Comparison of ENCODE assay signal across 13 cellular contexts in the genomic region with DNA sequence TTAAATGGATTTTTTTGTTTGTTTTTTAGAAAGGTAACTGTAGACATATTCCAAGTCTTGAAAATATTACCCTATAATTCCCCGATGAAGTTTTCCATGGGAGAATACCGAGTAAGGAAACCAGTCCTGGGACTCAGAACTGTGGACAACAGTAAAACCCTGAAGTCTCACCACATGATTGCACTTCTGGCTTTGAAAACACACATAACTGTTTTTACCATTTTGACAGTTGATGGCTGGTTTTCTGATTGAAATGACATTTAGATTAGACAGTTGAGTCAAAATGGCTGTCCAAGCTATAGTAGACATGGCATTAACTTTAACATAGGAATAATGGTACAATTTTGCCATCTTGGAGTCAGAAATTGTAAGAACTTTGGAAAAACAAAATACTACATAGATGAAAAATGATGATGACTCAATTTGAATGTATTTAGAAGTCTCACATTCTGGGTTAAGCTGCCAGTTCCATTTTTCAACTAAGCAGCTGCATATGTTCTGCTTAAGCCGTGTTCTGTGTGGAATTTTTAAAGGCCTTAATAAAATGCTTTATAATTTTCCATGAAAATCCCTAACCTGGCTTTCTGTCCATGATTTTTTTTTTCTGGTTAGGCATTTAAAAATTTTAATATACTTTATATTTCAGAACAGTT. TPM values are rescaled to one million over a fixed set of nuclear protein-coding genes. Genes with fewer than 3 reads are reported as not detected.
DNase-seq lines count a peak whose midpoint lies in the region; ATAC-seq and TF ChIP-seq lines count a peak whose summit lies in the region.
"Had no signal": no experiment of that assay in that cellular context is flagged by ENCODE, and none has a peak within 500 bp of the region (broad histone marks: within the 10 kb centered on the region; RNA-seq: fewer than 3 reads in every experiment).

No MANE protein-coding gene starts in this region.

- H3K27ac Mint-ChIP-seq in CD4-positive, CD25-positive, alpha-beta regulatory T cell: peak overlapping the region; percentile 92 to 99 (median 92)
- H3K27ac Mint-ChIP-seq in natural killer cell treated with Interleukin-12 subunit alpha and Interleukin-12 subunit beta and Interleukin-15 and Interleukin-18, amount 100 ng/mL, for 72 hours: peak overlapping the region; percentile 96 to 100
- no peak overlapping the region for H3K27ac Mint-ChIP-seq in progenitor cell of endocrine pancreas

- no peaks in the 10 kb centered on the region for H3K9me3 ChIP-seq in CD4-positive, CD25-positive, alpha-beta regulatory T cell (ENCODE audit: control insufficient read depth in 2 of 2, low read length in 2 of 2)
- H3K9me3 ChIP-seq in KOPT-K1 (ENCODE audit: insufficient read depth, low read length, poor library complexity, severe bottlenecking) (no peaks in the 10 kb centered on the region), WERI-Rb-1 (ENCODE audit: severe bottlenecking) (no peaks in the 10 kb centered on the region)

- peaks cover 52% of the 10 kb centered on the region for H3K4me1 ChIP-seq in CD4-positive, CD25-positive, alpha-beta regulatory T cell (ENCODE audit: control insufficient read depth, insufficient read depth, low read length, poor library complexity, severe bottlenecking)

- peak overlapping the region; percentile 95 for H3K4me3 ChIP-seq in CD4-positive, CD25-positive, alpha-beta regulatory T cell (ENCODE audit: low read depth, low read length)
- H3K4me3 ChIP-seq in astrocyte of the cerebellum (ENCODE audit: low read depth, low read length) (no peak overlapping the region), WERI-Rb-1 (ENCODE audit: low read depth, low read length) (no peak overlapping the region)
- H3K4me3 ChIP-seq: cardiac muscle cell had no signal

- H3K4me3 Mint-ChIP-seq in CD4-positive, CD25-positive, alpha-beta regulatory T cell: peak overlapping the region; percentile 84 to 95 (median 92)
- H3K4me3 Mint-ChIP-seq in natural killer cell treated with Interleukin-12 subunit alpha and Interleukin-12 subunit beta and Interleukin-15 and Interleukin-18, amount 100 ng/mL, for 72 hours: peak overlapping the region; percentile 93
- H3K4me3 Mint-ChIP-seq in progenitor cell of endocrine pancreas (ENCODE audit: low read depth): no peak overlapping the region

- H3K36me3 Mint-ChIP-seq in CD4-positive, CD25-positive, alpha-beta regulatory T cell: peaks cover 24% of the 10 kb centered on the region
- H3K36me3 Mint-ChIP-seq in natural killer cell treated with Interleukin-12 subunit alpha and Interleukin-12 subunit beta and Interleukin-15 and Interleukin-18, amount 100 ng/mL, for 72 hours: peaks cover 5% of the 10 kb centered on the region
- no peaks in the 10 kb centered on the region for H3K36me3 Mint-ChIP-seq in progenitor cell of endocrine pancreas (ENCODE audit: insufficient read depth)

- H3K27me3 ChIP-seq in CD4-positive, CD25-positive, alpha-beta regulatory T cell (ENCODE audit: control insufficient read depth, insufficient read depth, low read length): no peaks in the 10 kb centered on the region
- H3K27me3 ChIP-seq in WERI-Rb-1 (ENCODE audit: insufficient read depth, low read depth, severe bottlenecking): no peaks in the 10 kb centered on the region
- H3K27me3 ChIP-seq: cardiac muscle cell, heart left ventricle had no signal

- ATAC-seq in CD4-positive, CD25-positive, alpha-beta regulatory T cell (ENCODE audit: low read depth in 2 of 2): no peak
- ATAC-seq in natural killer cell treated with Interleukin-12 subunit alpha and Interleukin-12 subunit beta and Interleukin-15 and Interleukin-18, amount 100 ng/mL, for 72 hours: no peak
- no peak for ATAC-seq in HG03342 (IDR thresholded peaks at IDR 0.05; ENCODE audit: unreplicated experiment)

- no peaks in the 10 kb centered on the region for H3K27me3 Mint-ChIP-seq in CD4-positive, CD25-positive, alpha-beta regulatory T cell
- no peaks in the 10 kb centered on the region for H3K27me3 Mint-ChIP-seq in natural killer cell treated with Interleukin-12 subunit alpha and Interleukin-12 subunit beta and Interleukin-15 and Interleukin-18, amount 100 ng/mL, for 72 hours
- H3K27me3 Mint-ChIP-seq in progenitor cell of endocrine pancreas: no peaks in the 10 kb centered on the region

- H3K9me3 Mint-ChIP-seq in CD4-positive, CD25-positive, alpha-beta regulatory T cell: peaks cover 0 to 3% (median 0%) of the 10 kb centered on the region in 7 donors
- no peaks in the 10 kb centered on the region for H3K9me3 Mint-ChIP-seq in natural killer cell treated with Interleukin-12 subunit alpha and Interleukin-12 subunit beta and Interleukin-15 and Interleukin-18, amount 100 ng/mL, for 72 hours
- peaks cover 8% of the 10 kb centered on the region for H3K9me3 Mint-ChIP-seq in progenitor cell of endocrine pancreas (ENCODE audit: low read depth)

- DNase-seq in CD4-positive, CD25-positive, alpha-beta regulatory T cell: peak in 1 of 3 donors; percentile 44
- DNase-seq in astrocyte of the cerebellum (ENCODE audit: low read depth) (peak; percentile 23), WERI-Rb-1 (no peak), NCI-H187 treated with DMSO at 0.1 percent for 48 hours (lab: John Stamatoyannopoulos, UW) (no peak), progenitor cell of endocrine pancreas (ENCODE audit: low spot score, unreplicated experiment) (no peak)
- DNase-seq in natural killer cell treated with Interleukin-12 subunit alpha and Interleukin-12 subunit beta and Interleukin-15 and Interleukin-18, amount 100 ng/mL, for 72 hours (ENCODE audit: low spot score): no peak
- DNase-seq: activated CD4-positive, alpha-beta T cell treated with anti-CD3 and anti-CD28 coated beads for 4 hours; heart left ventricle; NCI-H226; SIG-M5 had no signal

- H3K36me3 ChIP-seq in CD4-positive, CD25-positive, alpha-beta regulatory T cell (ENCODE audit: control insufficient read depth, insufficient read depth, low read length): peaks cover 3% of the 10 kb centered on the region
- peaks cover 13% of the 10 kb centered on the region for H3K36me3 ChIP-seq in KOPT-K1 (ENCODE audit: insufficient read depth, low read length)
- no peaks in the 10 kb centered on the region for H3K36me3 ChIP-seq in WERI-Rb-1
- H3K36me3 ChIP-seq: cardiac muscle cell had no signal

- peak overlapping the region; percentile 87 for H3K27ac ChIP-seq in CD4-positive, CD25-positive, alpha-beta regulatory T cell (ENCODE audit: insufficient read depth, low read length, poor library complexity, severe bottlenecking)
- H3K27ac ChIP-seq in KOPT-K1 (ENCODE audit: low read depth, low read length, poor library complexity, severe bottlenecking): peak overlapping the region; percentile 95
- no peak overlapping the region for H3K27ac ChIP-seq in WERI-Rb-1

- H3K4me1 Mint-ChIP-seq in CD4-positive, CD25-positive, alpha-beta regulatory T cell: peaks cover 37 to 66% (median 50%) of the 10 kb centered on the region in 4 donors
- H3K4me1 Mint-ChIP-seq in natural killer cell treated with Interleukin-12 subunit alpha and Interleukin-12 subunit beta and Interleukin-15 and Interleukin-18, amount 100 ng/mL, for 72 hours (ENCODE audit: low read depth in 2 of 2): peaks cover 59 to 72% of the 10 kb centered on the region in 2 donors
- peaks cover 2% of the 10 kb centered on the region for H3K4me1 Mint-ChIP-seq in progenitor cell of endocrine pancreas (ENCODE audit: low read depth)

- in situ Hi-C loops in astrocyte of the cerebellum (cut with HindIII; ENCODE audit: low sequenced_read_pairs): no loop called here

- TF ChIP-seq CTCF in astrocyte of the cerebellum (IDR thresholded peaks at IDR 0.05; ENCODE audit: low read depth, low read length, missing control alignments) (no peak), WERI-Rb-1 (IDR thresholded peaks at IDR 0.05; ENCODE audit: low read depth, low read length) (no peak), progenitor cell of endocrine pancreas (IDR thresholded peaks at IDR 0.05; ENCODE audit: unreplicated experiment) (no peak)

RNA-seq across cellular contexts. Expression of a gene that starts 38.3 kb away (rescaled TPM):
- 473 TPM for total RNA-seq in CD4-positive, CD25-positive, alpha-beta regulatory T cell
- polyA plus RNA-seq in CD4-positive, CD25-positive, alpha-beta regulatory T cell: 100 to 1,000 TPM in 2 of 4 donors, 10 to 100 TPM in 2; 95.5 to 114 (median 105) TPM
- 100 to 1,000 TPM; 284 to 319 TPM for total RNA-seq in natural killer cell treated with Interleukin-12 subunit alpha and Interleukin-12 subunit beta and Interleukin-15 and Interleukin-18, amount 100 ng/mL, for 72 hours
- total RNA-seq in progenitor cell of endocrine pancreas: 12.9 and 17.3 TPM in 2 replicates

Comparison
In these comparisons a context has a peak if more than half of its experiments do, and no peak if none do; other contexts are left out.
1. RNA of a gene that starts 38.3 kb away (total RNA-seq): 473 TPM in CD4-positive, CD25-positive, alpha-beta regulatory T cell (single experiment) and 284 to 319 TPM in natural killer cell treated with Interleukin-12 subunit alpha and Interleukin-12 subunit beta and Interleukin-15 and Interleukin-18, amount 100 ng/mL, for 72 hours; 12.9 to 17.3 TPM in progenitor cell of endocrine pancreas; every median in the first group is over 10 times any median in the second.